In genomic region chr18:46649071-46649862, GRCh38 we compare ENCODE assay signal across 27 cellular contexts. TPM values are rescaled to one million over a fixed set of nuclear protein-coding genes. Genes with fewer than 3 reads are reported as not detected.
"Had no signal": no experiment of that assay in that cellular context is flagged by ENCODE, and none has a peak within 500 bp of the region (broad histone marks: within the 10 kb centered on the region; RNA-seq: fewer than 3 reads in every experiment).

No MANE protein-coding gene starts in this region.

- ATAC-seq: body of pancreas; gastroesophageal sphincter; left lung; naive thymus-derived CD4-positive, alpha-beta T cell; pancreas; psoas muscle; stimulated activated naive CD8-positive, alpha-beta T cell treated with anti-CD3 and anti-CD28 coated beads, Interleukin-15, Interleukin-2, amounts not matched to agents 100 U/mL and 50 U/mL, for 24 hours had no signal

- H3K4me1 ChIP-seq: body of pancreas, colonic mucosa, esophagus squamous epithelium, gastroesophageal sphincter, left lung, pancreas, psoas muscle, uterus had no signal

- DNase-seq: activated CD4-positive, alpha-beta T cell treated with anti-CD3 and anti-CD28 coated beads for 4 hours; activated CD4-positive, alpha-beta T cell treated with anti-CD3 and anti-CD28 coated beads, Interleukin-2, amount 50 U/mL, for 48 hours; activated CD8-positive, alpha-beta memory T cell treated with anti-CD3 and anti-CD28 coated beads for 24 hours; activated effector memory CD4-positive, alpha-beta T cell treated with Interleukin-2 at 50 U/mL for 16 hours; activated naive CD4-positive, alpha-beta T cell treated with Interleukin-2 at 50 U/mL for 16 hours; body of pancreas; cerebellar nuclear complex; colonic mucosa; effector CD8-positive, alpha-beta T cell; esophagus squamous epithelium; left lung; midbrain; naive thymus-derived CD4-positive, alpha-beta T cell; pancreas; psoas muscle; stimulated activated CD4-positive, alpha-beta T cell treated with anti-CD3 and anti-CD28 coated beads, Interleukin-2, amount 100 ng/mL, for 48 hours; stimulated activated naive CD8-positive, alpha-beta T cell treated with anti-CD3 and anti-CD28 coated beads, Interleukin-15, Interleukin-2, amounts not matched to agents 100 U/mL and 50 U/mL, for 24 hours; T-helper 1 cell; trophoblast cell; uterus had no signal

- FAIRE-seq: endometrium, pancreas had no signal

- H3K27ac ChIP-seq: body of pancreas, colonic mucosa, epithelial cell of prostate, esophagus squamous epithelium, gastroesophageal sphincter, left lung, pancreas, psoas muscle, thoracic aorta, uterus had no signal

- H3K9me3 ChIP-seq: body of pancreas, colonic mucosa, esophagus squamous epithelium, gastroesophageal sphincter, left lung, pancreas, psoas muscle, thoracic aorta, uterus had no signal

- H3K4me3 ChIP-seq: body of pancreas, colonic mucosa, esophagus squamous epithelium, gastroesophageal sphincter, left lung, pancreas, psoas muscle, thoracic aorta, uterus had no signal

- H3K27me3 ChIP-seq: body of pancreas, colonic mucosa, pancreas, uterus had no signal

- H3K36me3 ChIP-seq: colonic mucosa, esophagus squamous epithelium, gastroesophageal sphincter, left lung, pancreas, thoracic aorta, uterus had no signal

RNA-seq across cellular contexts. Expression of gene LOXHD1, which starts 7.8 kb away (rescaled TPM):
- total RNA-seq: colonic mucosa, lung microvascular endothelial cell had no signal
- polyA plus RNA-seq: aorta; naive thymus-derived CD4-positive, alpha-beta T cell; neural cell had no signal
